Comparison of ENCODE assay signal across 9 cellular contexts in the genomic region with DNA sequence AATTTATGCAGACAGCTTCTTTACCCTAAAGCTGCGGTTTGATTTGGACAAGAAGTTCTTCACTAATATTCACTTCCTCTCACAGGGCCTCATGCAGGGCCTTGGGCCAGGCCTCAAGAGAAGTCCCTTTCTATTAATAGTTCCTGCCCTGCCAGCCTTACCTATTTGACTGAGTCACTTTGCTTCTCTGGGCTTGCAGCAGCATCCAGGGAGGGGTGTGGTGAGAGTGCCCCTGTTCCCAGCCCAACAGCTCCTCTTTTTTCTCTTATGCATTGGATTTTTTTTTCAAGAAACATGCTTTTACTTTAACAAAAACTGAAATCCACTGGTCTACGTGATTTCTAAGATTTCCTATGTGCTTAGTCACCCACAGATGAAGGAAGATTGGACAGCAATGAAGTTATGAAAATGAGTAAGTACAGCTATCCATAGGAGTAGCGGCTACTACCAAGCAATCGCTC. TPM values are rescaled to one million over a fixed set of nuclear protein-coding genes. Genes with fewer than 3 reads are reported as not detected.
A peak's percentile ranks its signal among the peaks of the same experiment; 100 is the strongest.
DNase-seq lines count a peak whose midpoint lies in the region; ATAC-seq and TF ChIP-seq lines count a peak whose summit lies in the region.
"Had no signal": no experiment of that assay in that cellular context is flagged by ENCODE, and none has a peak within 500 bp of the region (broad histone marks: within the 10 kb centered on the region; RNA-seq: fewer than 3 reads in every experiment).

No MANE protein-coding gene starts in this region.

- no peaks in the 10 kb centered on the region for H3K9me3 Mint-ChIP-seq in endothelial cell (ENCODE audit: unreplicated experiment)

- H3K79me2 ChIP-seq in SU-DHL-6 (ENCODE audit: insufficient read depth, low read length): no peaks in the 10 kb centered on the region

- no peaks in the 10 kb centered on the region for H3K27me3 ChIP-seq in SU-DHL-6 (ENCODE audit: low read length)

- H3K4me1 Mint-ChIP-seq in endothelial cell (ENCODE audit: unreplicated experiment): peaks cover 16% of the 10 kb centered on the region

- TF ChIP-seq CTCF in SU-DHL-6 (IDR thresholded peaks at IDR 0.05; ENCODE audit: insufficient read depth, low read length, poor library complexity, severe bottlenecking) (no peak), endothelial cell (IDR thresholded peaks at IDR 0.05; ENCODE audit: unreplicated experiment) (no peak)

- peak overlapping the region; percentile 82 for H3K27ac ChIP-seq in SU-DHL-6 (ENCODE audit: low read depth, low read length)

- peaks cover 16% of the 10 kb centered on the region; the same call in 1 of the 2 replicates for H3F3A ChIP-seq in SU-DHL-6 (ENCODE audit: insufficient read depth)

- H2AFZ ChIP-seq in SU-DHL-6 (ENCODE audit: low read depth, low read length, severe bottlenecking): peak overlapping the region; percentile 51

- no peak overlapping the region for H3K4me3 Mint-ChIP-seq in endothelial cell (ENCODE audit: unreplicated experiment)

- no peaks in the 10 kb centered on the region for H3K36me3 Mint-ChIP-seq in endothelial cell (ENCODE audit: low read depth, unreplicated experiment)

- ATAC-seq in GM18907 (IDR thresholded peaks at IDR 0.05; ENCODE audit: unreplicated experiment) (peak; percentile 53), HG03060 (IDR thresholded peaks at IDR 0.05; ENCODE audit: low read depth, unreplicated experiment) (peak; percentile 49)

- DNase-seq in left kidney (ENCODE audit: low read depth, low spot score) (peak; percentile 3), NCI-H2171 treated with DMSO at 0.1 percent for 48 hours (lab: John Stamatoyannopoulos, UW) (no peak), DMS79 treated with DMSO at 0.1 percent for 48 hours (lab: John Stamatoyannopoulos, UW) (no peak), NCI-H1694 (lab: John Stamatoyannopoulos, UW) (no peak), endothelial cell (ENCODE audit: low spot score) (no peak)

- H3K9ac ChIP-seq in SU-DHL-6 (ENCODE audit: low read length): peak overlapping the region; percentile 49

- no peaks in the 10 kb centered on the region for H4K20me1 ChIP-seq in SU-DHL-6 (ENCODE audit: low read depth, low read length)

- no peaks in the 10 kb centered on the region for H3K9me3 ChIP-seq in SU-DHL-6 (ENCODE audit: insufficient read depth, low read length)

- no peaks in the 10 kb centered on the region for H3K36me3 ChIP-seq in SU-DHL-6 (ENCODE audit: low read length)

- peak overlapping the region; percentile 83 for H3K4me2 ChIP-seq in SU-DHL-6 (ENCODE audit: low read depth, low read length, poor library complexity, severe bottlenecking)

- no peak overlapping the region for H3K27ac Mint-ChIP-seq in endothelial cell (ENCODE audit: unreplicated experiment)

- peaks cover 2% of the 10 kb centered on the region for H3K27me3 Mint-ChIP-seq in endothelial cell (ENCODE audit: unreplicated experiment)

- peak overlapping the region; percentile 44 for H3K4me3 ChIP-seq in SU-DHL-6 (ENCODE audit: insufficient read depth, low read length, poor library complexity, severe bottlenecking)

- H3K9me2 ChIP-seq in SU-DHL-6 (replicated peaks; ENCODE audit: insufficient read depth, low read length): no peaks in the 10 kb centered on the region

RNA-seq across cellular contexts. Expression of a gene that starts 26.7 kb away (rescaled TPM):
- 9.5 TPM for total RNA-seq in endothelial cell (ENCODE audit: unreplicated experiment)

RNA-seq across cellular contexts. Expression of a gene that starts 34.5 kb away (rescaled TPM):
- total RNA-seq in endothelial cell (ENCODE audit: unreplicated experiment): 18.7 TPM

RNA-seq across cellular contexts. Expression of a gene that starts 55.9 kb away (rescaled TPM):
- total RNA-seq in endothelial cell (ENCODE audit: unreplicated experiment): not detected
- total RNA-seq: lower leg skin had no signal
